35 cellular contexts compared by ENCODE assay signal in genomic region chr2:240191001-240191400, GRCh38. TPM values are rescaled to one million over a fixed set of nuclear protein-coding genes. Genes with fewer than 3 reads are reported as not detected.
"Had no signal": no experiment of that assay in that cellular context is flagged by ENCODE, and none has a peak within 500 bp of the region (broad histone marks: within the 10 kb centered on the region; RNA-seq: fewer than 3 reads in every experiment).

No MANE protein-coding gene starts in this region.

- H3K4me1 ChIP-seq: adrenal gland, ascending aorta, esophagus muscularis mucosa, foreskin keratinocyte, heart left ventricle, lower lobe of right lung, stomach, tibial nerve had no signal

- H3K9me3 Mint-ChIP-seq: immature natural killer cell had no signal

- DNase-seq: activated B cell treated with CpG ODN at 0.5 μM for 24 hours; activated CD4-positive, alpha-beta T cell treated with anti-CD3 and anti-CD28 coated beads, Interleukin-2, amount 50 U/mL, for 1 hour; activated CD8-positive, alpha-beta T cell treated with anti-CD3 and anti-CD28 coated beads for 36 hours; activated naive CD4-positive, alpha-beta T cell treated with anti-CD3 and anti-CD28 coated beads for 36 hours; activated naive CD8-positive, alpha-beta T cell treated with anti-CD3 and anti-CD28 coated beads for 36 hours; activated T-cell treated with anti-CD3 and anti-CD28 coated beads, Interleukin-2, amount 50 U/mL, for 72 hours; adrenal gland; cortex of kidney; foreskin keratinocyte; hypothalamus; immature natural killer cell; kidney; lower lobe of right lung; mesenchymal stem cell; stimulated activated CD4-positive, alpha-beta T cell treated with anti-CD3 and anti-CD28 coated beads, Interleukin-15, amount 100 ng/mL, for 24 hours; stimulated activated CD4-positive, alpha-beta T cell treated with anti-CD3 and anti-CD28 coated beads, Interleukin-2, amount 100 ng/mL, for 24 hours; stimulated activated naive B cell treated with anti-CD40 and anti-IgM and Interleukin-4, amounts not matched to agents 10 μg/mL and 1 μg/mL and 100 μg/mL, for 72 hours; stomach; T-helper 1 cell had no signal

- H3K4me1 Mint-ChIP-seq: activated B cell treated with CpG ODN at 0.5 μM for 24 hours; activated naive CD8-positive, alpha-beta T cell treated with anti-CD3 and anti-CD28 coated beads for 36 hours; immature natural killer cell; stimulated activated naive B cell treated with anti-CD40 and anti-IgM and Interleukin-4, amounts not matched to agents 10 μg/mL and 1 μg/mL and 100 μg/mL, for 72 hours had no signal

- H3K9me3 ChIP-seq: adrenal gland, ascending aorta, esophagus muscularis mucosa, lower lobe of right lung, neutrophil had no signal

- H3K36me3 Mint-ChIP-seq: activated naive CD8-positive, alpha-beta T cell treated with anti-CD3 and anti-CD28 coated beads for 36 hours; immature natural killer cell; stimulated activated naive B cell treated with anti-CD40 and anti-IgM and Interleukin-4, amounts not matched to agents 10 μg/mL and 1 μg/mL and 100 μg/mL, for 72 hours had no signal

- H3K36me3 ChIP-seq: adrenal gland, ascending aorta, cardiac muscle cell, esophagus muscularis mucosa, heart left ventricle, lower lobe of right lung, neutrophil, stomach, tibial nerve had no signal

- H3K4me3 Mint-ChIP-seq: activated B cell treated with CpG ODN at 0.5 μM for 24 hours; activated CD8-positive, alpha-beta T cell treated with anti-CD3 and anti-CD28 coated beads for 36 hours; activated naive CD4-positive, alpha-beta T cell treated with anti-CD3 and anti-CD28 coated beads for 36 hours; activated naive CD8-positive, alpha-beta T cell treated with anti-CD3 and anti-CD28 coated beads for 36 hours; activated T-cell treated with anti-CD3 and anti-CD28 coated beads, Interleukin-2, amount 50 U/mL, for 72 hours; brain; immature natural killer cell; nephron; stimulated activated naive B cell treated with anti-CD40 and anti-IgM and Interleukin-4, amounts not matched to agents 10 μg/mL and 1 μg/mL and 100 μg/mL, for 72 hours; T-helper 2 cell treated with Interferon-gamma antibody and Interleukin-4, amounts not matched to agents 5 μg/mL and 100 μg/mL, for 36 hours had no signal

- H3K27ac Mint-ChIP-seq: activated B cell treated with CpG ODN at 0.5 μM for 24 hours; activated CD8-positive, alpha-beta T cell treated with anti-CD3 and anti-CD28 coated beads for 36 hours; activated naive CD4-positive, alpha-beta T cell treated with anti-CD3 and anti-CD28 coated beads for 36 hours; activated naive CD8-positive, alpha-beta T cell treated with anti-CD3 and anti-CD28 coated beads for 36 hours; activated T-cell treated with anti-CD3 and anti-CD28 coated beads, Interleukin-2, amount 50 U/mL, for 72 hours; brain; immature natural killer cell; nephron; progenitor cell of endocrine pancreas; stimulated activated naive B cell treated with anti-CD40 and anti-IgM and Interleukin-4, amounts not matched to agents 10 μg/mL and 1 μg/mL and 100 μg/mL, for 72 hours; T-helper 2 cell treated with Interferon-gamma antibody and Interleukin-4, amounts not matched to agents 5 μg/mL and 100 μg/mL, for 36 hours had no signal

- H3K4me2 ChIP-seq: smooth muscle cell had no signal

- H3K27me3 ChIP-seq: ascending aorta, cardiac muscle cell had no signal

- H3K4me3 ChIP-seq: adrenal gland, ascending aorta, cardiac muscle cell, esophagus muscularis mucosa, heart left ventricle, lower lobe of right lung, smooth muscle cell, stomach, tibial nerve had no signal

- ATAC-seq: activated CD8-positive, alpha-beta T cell treated with anti-CD3 and anti-CD28 coated beads for 36 hours; activated T-cell treated with anti-CD3 and anti-CD28 coated beads, Interleukin-2, amount 50 U/mL, for 72 hours; foreskin keratinocyte; heart left ventricle; left colon; lower lobe of right lung; stimulated activated naive B cell treated with anti-CD40 and anti-IgM and Interleukin-4, amounts not matched to agents 10 μg/mL and 1 μg/mL and 100 μg/mL, for 72 hours had no signal

- H3K27ac ChIP-seq: adrenal gland, ascending aorta, cardiac muscle cell, esophagus muscularis mucosa, foreskin keratinocyte, heart left ventricle, lower lobe of right lung, neutrophil, stomach, tibial nerve had no signal

- H3K27me3 Mint-ChIP-seq: activated B cell treated with CpG ODN at 0.5 μM for 24 hours had no signal

RNA-seq across cellular contexts. Expression of gene OTOS, which starts 50.5 kb away (rescaled TPM):
- total RNA-seq: activated B cell treated with CpG ODN at 0.5 μM for 24 hours; activated CD8-positive, alpha-beta T cell treated with anti-CD3 and anti-CD28 coated beads for 36 hours; activated naive CD4-positive, alpha-beta T cell treated with anti-CD3 and anti-CD28 coated beads for 36 hours; activated naive CD8-positive, alpha-beta T cell treated with anti-CD3 and anti-CD28 coated beads for 36 hours; activated T-cell treated with anti-CD3 and anti-CD28 coated beads, Interleukin-2, amount 50 U/mL, for 72 hours; adrenal gland; ascending aorta; cardiac muscle cell; esophagus muscularis mucosa; foreskin keratinocyte; left colon; lower lobe of right lung; mononuclear cell; osteocyte; progenitor cell of endocrine pancreas; renal cortical epithelial cell; smooth muscle cell; stomach; temporal lobe; tibial nerve had no signal
- polyA plus RNA-seq: adrenal gland, cardiac muscle cell, foreskin keratinocyte, heart left ventricle, immature natural killer cell, smooth muscle cell, stomach had no signal
